8 cellular contexts compared by ENCODE assay signal in the genomic region with DNA sequence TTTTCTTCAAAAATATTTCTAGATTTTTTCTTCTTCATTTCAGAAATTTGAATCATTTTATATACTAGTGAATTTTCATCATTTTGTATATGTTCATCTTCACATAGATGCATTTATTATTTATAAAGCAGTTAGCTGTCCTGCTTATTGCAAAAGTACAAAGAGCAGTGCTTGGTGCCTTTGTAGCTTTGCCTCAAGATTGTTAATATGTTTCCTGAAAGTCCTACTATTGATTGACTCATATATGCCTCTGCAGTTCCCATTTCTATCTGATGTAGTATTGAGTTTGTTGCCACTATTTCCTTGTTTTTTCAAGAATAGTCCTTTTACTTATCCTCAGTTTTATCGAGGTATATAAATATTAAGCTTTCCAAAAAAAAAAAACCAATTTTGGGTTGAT.
"Had no signal": no experiment of that assay in that cellular context is flagged by ENCODE, and none has a peak within 500 bp of the region (broad histone marks: within the 10 kb centered on the region; RNA-seq: fewer than 3 reads in every experiment).

No MANE protein-coding gene starts in this region.

- H3K4me3 Mint-ChIP-seq: GM23338, H9, IgD-negative memory B cell had no signal

- ATAC-seq: GM23338, HepG2 had no signal

- H3K27me3 Mint-ChIP-seq: IgD-negative memory B cell had no signal

- H3K27ac Mint-ChIP-seq: GM23338, H9, IgD-negative memory B cell had no signal

- H3K36me3 Mint-ChIP-seq: IgD-negative memory B cell had no signal

- DNase-seq: H9, HCEC 1CT had no signal

- H3K4me1 Mint-ChIP-seq: IgD-negative memory B cell had no signal

- H3K27ac ChIP-seq: HL-60 had no signal

- H3K9me3 Mint-ChIP-seq: GM23338, H9 had no signal

- H3K4me3 ChIP-seq: GM23338 had no signal

- FAIRE-seq: H1, H54, HepG2 had no signal
